In the genomic region with DNA sequence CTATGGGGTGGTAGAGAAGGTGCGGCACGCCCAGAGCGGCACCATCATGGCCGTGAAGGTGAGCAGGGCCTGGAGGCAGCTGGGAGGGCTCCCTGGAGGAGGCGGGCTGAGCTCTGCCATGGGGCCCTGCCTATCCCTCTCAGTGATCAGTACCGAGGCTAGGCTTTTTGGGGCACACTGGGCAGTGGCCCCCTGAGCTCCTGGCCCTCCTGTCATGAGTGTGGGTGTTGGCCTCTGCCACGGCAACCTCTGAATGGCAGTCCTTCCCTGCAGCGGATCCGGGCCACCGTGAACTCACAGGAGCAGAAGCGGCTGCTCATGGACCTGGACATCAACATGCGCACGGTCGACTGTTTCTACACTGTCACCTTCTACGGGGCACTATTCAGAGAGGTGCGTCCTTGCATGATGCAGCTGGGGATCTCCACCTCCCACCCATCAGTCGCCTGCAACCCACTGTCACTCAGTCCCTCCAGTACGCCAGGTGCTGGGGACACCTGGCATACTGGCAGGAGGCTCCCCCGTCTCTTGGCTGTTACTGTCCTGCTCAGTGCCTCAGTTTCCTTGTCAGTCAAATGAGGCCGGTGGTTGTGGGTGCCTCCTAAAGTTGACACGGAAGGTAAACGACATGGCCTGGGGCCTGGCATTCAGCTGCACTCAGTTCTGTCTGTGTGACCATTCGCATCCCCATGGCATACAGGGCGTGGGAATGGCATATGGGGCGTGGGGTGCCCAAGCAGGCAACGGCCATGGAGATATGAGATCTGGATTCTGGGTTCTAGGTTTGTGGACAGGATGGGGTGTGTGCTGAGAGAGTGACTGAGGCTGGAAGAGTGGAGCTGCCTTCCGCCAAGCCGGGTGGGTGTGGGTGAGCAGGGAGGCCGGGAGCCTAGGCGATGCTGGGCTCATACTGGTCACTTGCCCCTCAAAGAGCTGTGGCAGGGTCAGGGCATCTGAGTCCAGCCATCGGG, we compare ENCODE assay signal across 29 cellular contexts. TPM values are rescaled to one million over a fixed set of nuclear protein-coding genes. Genes with fewer than 3 reads are reported as not detected.
A peak's percentile ranks its signal among the peaks of the same experiment; 100 is the strongest.
DNase-seq lines count a peak whose midpoint lies in the region; ATAC-seq, FAIRE-seq and TF ChIP-seq lines count a peak whose summit lies in the region.
"Had no signal": no experiment of that assay in that cellular context is flagged by ENCODE, and none has a peak within 500 bp of the region (broad histone marks: within the 10 kb centered on the region; RNA-seq: fewer than 3 reads in every experiment).

No MANE protein-coding gene starts in this region.

- no peak for DNase-seq in activated naive CD4-positive, alpha-beta T cell treated with anti-CD3 and anti-CD28 coated beads, Interleukin-2, amount 50 U/mL, for 72 hours (ENCODE audit: low spot score in 2 of 2)
- DNase-seq in activated naive CD4-positive, alpha-beta T cell treated with Interleukin-2 at 50 U/mL for 16 hours, result no peak
- peak; percentile 49 for DNase-seq in RPMI8226
- peak; percentile 46 for DNase-seq in lower lobe of right lung
- no peak for DNase-seq in urothelium cell line (ENCODE audit: low spot score)
- no peak for DNase-seq in RCC 7860 (ENCODE audit: low spot score)
- DNase-seq in CD1c-positive myeloid dendritic cell (ENCODE audit: extremely low spot score), result no peak
- DNase-seq: activated CD4-positive, alpha-beta memory T cell treated with anti-CD3 and anti-CD28 coated beads for 36 hours; activated CD4-positive, alpha-beta T cell treated with anti-CD3 and anti-CD28 coated beads for 1 hour; activated naive CD4-positive, alpha-beta T cell treated with anti-CD3 and anti-CD28 coated beads for 36 hours; DMS79; GDM1; hippocampal formation; left cardiac atrium; mammary epithelial cell; MM.1S; NCI-H1930; NK-92 treated with Interleukin-12 subunit alpha and Interleukin-12 subunit beta, amount 100 ng/mL, for 24 hours; PC-3; stimulated activated CD4-positive, alpha-beta T cell treated with anti-CD3 and anti-CD28 coated beads, Interleukin-1b, Interleukin-23, amount 100 ng/mL, for 48 hours had no signal

- peaks cover 7% of the 10 kb centered on the region for H3K4me1 ChIP-seq in lower lobe of right lung
- H3K4me1 ChIP-seq: parathyroid adenoma had no signal

- no peaks in the 10 kb centered on the region for H3K9me3 Mint-ChIP-seq in activated naive CD4-positive, alpha-beta T cell treated with anti-CD3 and anti-CD28 coated beads, Interleukin-2, amount 50 U/mL, for 72 hours
- H3K9me3 Mint-ChIP-seq: activated CD4-positive, alpha-beta memory T cell treated with anti-CD3 and anti-CD28 coated beads for 36 hours; stimulated activated naive CD8-positive, alpha-beta T cell treated with anti-CD3 and anti-CD28 coated beads, Interleukin-15, Interleukin-2, amounts not matched to agents 100 ng/mL and 50 ng/mL, for 24 hours had no signal

- H3K36me3 ChIP-seq in lower lobe of right lung, result peaks cover 75% of the 10 kb centered on the region

- H3K4me3 ChIP-seq in lower lobe of right lung, result no peak overlapping the region
- H3K4me3 ChIP-seq: gastroesophageal sphincter, right atrium auricular region had no signal

- H3K27ac Mint-ChIP-seq in activated naive CD4-positive, alpha-beta T cell treated with anti-CD3 and anti-CD28 coated beads, Interleukin-2, amount 50 U/mL, for 72 hours, result peak overlapping the region; percentile 3 to 4
- H3K27ac Mint-ChIP-seq: activated CD4-positive, alpha-beta memory T cell treated with anti-CD3 and anti-CD28 coated beads for 36 hours; activated naive CD4-positive, alpha-beta T cell treated with anti-CD3 and anti-CD28 coated beads for 36 hours; stimulated activated naive CD8-positive, alpha-beta T cell treated with anti-CD3 and anti-CD28 coated beads, Interleukin-15, Interleukin-2, amounts not matched to agents 100 ng/mL and 50 ng/mL, for 24 hours; T-helper 2 cell treated with Interferon-gamma antibody and Interleukin-4, amounts not matched to agents 5 μg/mL and 100 μg/mL, for 36 hours had no signal

- FAIRE-seq in urothelium cell line (lab: Jason Lieb, UNC), result peak; percentile 66
- FAIRE-seq in RCC 7860 (lab: Jason Lieb, UNC), result no peak
- FAIRE-seq: endothelial cell of umbilical vein had no signal

- intact Hi-C loops in lower lobe of right lung (cut with DNase I), result no loop called here

- H3K27me3 ChIP-seq in lower lobe of right lung (ENCODE audit: low read depth), result no peaks in the 10 kb centered on the region
- H3K27me3 ChIP-seq: gastroesophageal sphincter, right atrium auricular region had no signal

- no peaks in the 10 kb centered on the region for H3K9me3 ChIP-seq in lower lobe of right lung
- H3K9me3 ChIP-seq: gastroesophageal sphincter, right atrium auricular region had no signal

- no peak for ATAC-seq in activated naive CD4-positive, alpha-beta T cell treated with anti-CD3 and anti-CD28 coated beads, Interleukin-2, amount 50 U/mL, for 72 hours
- ATAC-seq in lower lobe of right lung (no peak), HG03039 (IDR thresholded peaks at IDR 0.05; ENCODE audit: unreplicated experiment) (no peak)
- ATAC-seq: gastroesophageal sphincter, left cardiac atrium, PC-3 had no signal

- no peak for TF ChIP-seq CTCF in lower lobe of right lung (IDR thresholded peaks at IDR 0.05)

- peaks cover 33 to 34% of the 10 kb centered on the region in 2 donors for H3K36me3 Mint-ChIP-seq in activated naive CD4-positive, alpha-beta T cell treated with anti-CD3 and anti-CD28 coated beads, Interleukin-2, amount 50 U/mL, for 72 hours

- no peak overlapping the region for H3K27ac ChIP-seq in lower lobe of right lung
- H3K27ac ChIP-seq: 22Rv1, gastroesophageal sphincter, KMS-11, parathyroid adenoma, right atrium auricular region had no signal

RNA-seq across cellular contexts. Expression of a gene that starts 16.4 kb away (rescaled TPM):
- 100 to 1,000 TPM; 101 to 130 TPM for total RNA-seq in activated naive CD4-positive, alpha-beta T cell treated with anti-CD3 and anti-CD28 coated beads, Interleukin-2, amount 50 U/mL, for 72 hours
- 55.2 TPM for total RNA-seq in lower lobe of right lung

RNA-seq across cellular contexts. Expression of a gene that starts 47.7 kb away (rescaled TPM):
- total RNA-seq in activated naive CD4-positive, alpha-beta T cell treated with anti-CD3 and anti-CD28 coated beads, Interleukin-2, amount 50 U/mL, for 72 hours, result 1 to 10 TPM; 2.6 to 2.9 TPM
- total RNA-seq in lower lobe of right lung, result 15.7 TPM

Comparison
In these comparisons a context has a peak if more than half of its experiments do, and no peak if none do; other contexts are left out.
1. DNase-seq: peak in RPMI8226 (single experiment) and lower lobe of right lung (single experiment); none in activated naive CD4-positive, alpha-beta T cell treated with anti-CD3 and anti-CD28 coated beads, Interleukin-2, amount 50 U/mL, for 72 hours (0 of 2), activated naive CD4-positive, alpha-beta T cell treated with Interleukin-2 at 50 U/mL for 16 hours (single experiment), urothelium cell line (single experiment), RCC 7860 (single experiment) and CD1c-positive myeloid dendritic cell (single experiment).